In genomic region chr1:234745844-234746797, GRCh38 we compare ENCODE assay signal across 12 cellular contexts.
DNase-seq lines count a peak whose midpoint lies in the region; ATAC-seq and TF ChIP-seq lines count a peak whose summit lies in the region.
"Had no signal": no experiment of that assay in that cellular context is flagged by ENCODE, and none has a peak within 500 bp of the region (broad histone marks: within the 10 kb centered on the region; RNA-seq: fewer than 3 reads in every experiment).

No MANE protein-coding gene starts in this region.

- TF ChIP-seq POLR2A in NB4 (IDR thresholded peaks at IDR 0.05; ENCODE audit: extremely low read depth, insufficient read length) (no peak), thyroid gland (IDR thresholded peaks at IDR 0.05) (no peak)

- peaks cover 12 to 37% (median 27%) of the 10 kb centered on the region in 10 experiments for H3K4me1 ChIP-seq in BLaER1 treated with 17β-estradiol and CSF1 and Interleukin-3, amounts not matched to agents 10 nM and 100 nM
- H3K4me1 ChIP-seq in thyroid gland = peaks cover 13 to 16% of the 10 kb centered on the region in 2 donors

- H3K4me2 ChIP-seq in BLaER1 treated with 17β-estradiol and CSF1 and Interleukin-3, amounts not matched to agents 10 nM and 100 nM = peak overlapping the region; percentile 8 to 60 (median 32); a peak in 19 of 22 replicates
- H3K4me2 ChIP-seq: KMS-11 had no signal

- peak; percentile 84 for DNase-seq in NB4 (ENCODE audit: low read depth)
- peak; percentile 85 for DNase-seq in SK-N-DZ (ENCODE audit: low spot score)
- peak; percentile 74 for DNase-seq in iris pigment epithelial cell (ENCODE audit: low read depth)
- DNase-seq in OCI-M2 (lab: John Stamatoyannopoulos, UW; ENCODE audit: unreplicated experiment) = no peak
- DNase-seq in thyroid gland = no peak
- no peak for DNase-seq in stimulated activated CD4-positive, alpha-beta T cell treated with anti-CD3 and anti-CD28 coated beads, Interleukin-2, amount 100 ng/mL, for 48 hours
- DNase-seq: activated T-cell treated with anti-CD3 and anti-CD28 coated beads, Interleukin-2, amount 50 U/mL, for 48 hours; CD4-positive, CD25-positive, alpha-beta regulatory T cell; stimulated activated naive CD8-positive, alpha-beta T cell treated with anti-CD3 and anti-CD28 coated beads, Interleukin-15, amount 100 ng/mL, for 72 hours had no signal

- H3K36me3 ChIP-seq in BLaER1 treated with 17β-estradiol and CSF1 and Interleukin-3, amounts not matched to agents 10 nM and 100 nM = no peaks in the 10 kb centered on the region
- no peaks in the 10 kb centered on the region for H3K36me3 ChIP-seq in thyroid gland

- H4K20me1 ChIP-seq in BLaER1 treated with 17β-estradiol and CSF1 and Interleukin-3, amounts not matched to agents 10 nM and 100 nM = no peaks in the 10 kb centered on the region

- H3K27me3 ChIP-seq in BLaER1 treated with 17β-estradiol and CSF1 and Interleukin-3, amounts not matched to agents 10 nM and 100 nM = no peaks in the 10 kb centered on the region
- no peaks in the 10 kb centered on the region for H3K27me3 ChIP-seq in thyroid gland

- no peaks in the 10 kb centered on the region for H3K9me3 ChIP-seq in BLaER1 treated with 17β-estradiol and CSF1 and Interleukin-3, amounts not matched to agents 10 nM and 100 nM (replicated peaks in 1 of 11)
- H3K9me3 ChIP-seq in thyroid gland = no peaks in the 10 kb centered on the region

- H3K9ac ChIP-seq in BLaER1 treated with 17β-estradiol and CSF1 and Interleukin-3, amounts not matched to agents 10 nM and 100 nM = no peak overlapping the region
- H3K9ac ChIP-seq: KMS-11 had no signal

- TF ChIP-seq CTCF in NB4 (IDR thresholded peaks at IDR 0.05; ENCODE audit: low read depth, low read length) (no peak), thyroid gland (IDR thresholded peaks at IDR 0.05) (no peak)

- no peak overlapping the region for H3K4me3 ChIP-seq in BLaER1 treated with 17β-estradiol and CSF1 and Interleukin-3, amounts not matched to agents 10 nM and 100 nM
- H3K4me3 ChIP-seq in NB4 (ENCODE audit: low read depth, low read length) (no peak overlapping the region), thyroid gland (replicated peaks in 1 of 3) (no peak overlapping the region)

- ATAC-seq in HG03025 (IDR thresholded peaks at IDR 0.05; ENCODE audit: low FRiP score, unreplicated experiment) = no peak
- ATAC-seq: stimulated activated naive CD8-positive, alpha-beta T cell treated with anti-CD3 and anti-CD28 coated beads, Interleukin-15, amount 100 ng/mL, for 72 hours had no signal

- WGBS in thyroid gland, 2 donors = 80 to 83% methylated on average over 15 of the region's 15 CpGs

- peak overlapping the region in 1 of 11 experiments; percentile 31; a peak in 1 of 22 replicates for H3K27ac ChIP-seq in BLaER1 treated with 17β-estradiol and CSF1 and Interleukin-3, amounts not matched to agents 10 nM and 100 nM
- no peak overlapping the region for H3K27ac ChIP-seq in thyroid gland
- H3K27ac ChIP-seq: KMS-11 had no signal

- intact Hi-C loops in thyroid gland (cut with DNase I) = no loop called here

Comparison
In these comparisons a context has a peak if more than half of its experiments do, and no peak if none do; other contexts are left out.
1. DNase-seq: peak in NB4 (single experiment), SK-N-DZ (single experiment) and iris pigment epithelial cell (single experiment); none in OCI-M2 (single experiment), thyroid gland (0 of 2) and stimulated activated CD4-positive, alpha-beta T cell treated with anti-CD3 and anti-CD28 coated beads, Interleukin-2, amount 100 ng/mL, for 48 hours (0 of 2).